In the genomic region with DNA sequence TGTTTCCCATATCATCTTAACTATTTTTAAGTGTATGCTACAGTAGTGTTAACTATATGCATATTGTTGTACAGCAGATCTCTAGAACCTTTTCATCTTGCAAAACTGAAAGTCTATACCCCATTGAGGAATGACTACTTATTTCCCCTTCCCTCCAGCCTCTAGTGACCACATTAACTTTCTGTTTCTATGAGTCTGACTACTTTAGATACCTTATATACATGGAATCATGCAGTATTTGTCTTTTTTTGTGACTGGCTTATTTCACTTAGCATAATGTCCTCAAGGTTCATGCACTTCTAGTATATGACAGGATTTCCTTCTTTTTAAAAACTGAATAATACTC, we compare ENCODE assay signal across 13 cellular contexts.
DNase-seq lines count a peak whose midpoint lies in the region; ATAC-seq lines count a peak whose summit lies in the region.
"Had no signal": no experiment of that assay in that cellular context is flagged by ENCODE, and none has a peak within 500 bp of the region (broad histone marks: within the 10 kb centered on the region; RNA-seq: fewer than 3 reads in every experiment).

No MANE protein-coding gene starts in this region.

- DNase-seq in cerebellar cortex (ENCODE audit: low spot score) (no peak), NCI-H1930 (lab: John Stamatoyannopoulos, UW) (no peak), DMS153 treated with DMSO at 0.1 percent for 48 hours (lab: John Stamatoyannopoulos, UW; ENCODE audit: unreplicated experiment) (no peak), posterior vena cava (ENCODE audit: low spot score) (no peak)
- DNase-seq: activated CD4-positive, alpha-beta T cell treated with anti-CD3 and anti-CD28 coated beads for 4 hours; GOT3; naive B cell; NCI-H1048; tibial artery had no signal

- intact Hi-C loops in posterior vena cava (cut with DNase I), result no loop called here

- H3K9me3 Mint-ChIP-seq in T-helper 1 cell treated with Interleukin-12 subunit alpha and Interleukin-12 subunit beta and Interleukin-4 antibody, amounts not matched to agents 30 μg/mL and 1 μg/mL, for 36 hours, result peaks cover 28% of the 10 kb centered on the region

- ATAC-seq in GM18519 (IDR thresholded peaks at IDR 0.05; ENCODE audit: low FRiP score, unreplicated experiment) (peak; percentile 100), GM19467 (IDR thresholded peaks at IDR 0.05; ENCODE audit: unreplicated experiment) (peak; percentile 97), HG03025 (IDR thresholded peaks at IDR 0.05; ENCODE audit: low FRiP score, unreplicated experiment) (peak; percentile 98)

- H3K36me3 Mint-ChIP-seq in T-helper 1 cell treated with Interleukin-12 subunit alpha and Interleukin-12 subunit beta and Interleukin-4 antibody, amounts not matched to agents 30 μg/mL and 1 μg/mL, for 36 hours (ENCODE audit: low read depth), result peaks cover 22% of the 10 kb centered on the region

- H3K4me1 Mint-ChIP-seq in T-helper 1 cell treated with Interleukin-12 subunit alpha and Interleukin-12 subunit beta and Interleukin-4 antibody, amounts not matched to agents 30 μg/mL and 1 μg/mL, for 36 hours (ENCODE audit: low read depth), result peaks cover 15% of the 10 kb centered on the region

- H3K27ac Mint-ChIP-seq in T-helper 1 cell treated with Interleukin-12 subunit alpha and Interleukin-12 subunit beta and Interleukin-4 antibody, amounts not matched to agents 30 μg/mL and 1 μg/mL, for 36 hours, result peak overlapping the region; percentile 15
- H3K27ac Mint-ChIP-seq: naive B cell had no signal

- no peak overlapping the region for H3K4me3 Mint-ChIP-seq in T-helper 1 cell treated with Interleukin-12 subunit alpha and Interleukin-12 subunit beta and Interleukin-4 antibody, amounts not matched to agents 30 μg/mL and 1 μg/mL, for 36 hours
- H3K4me3 Mint-ChIP-seq: naive B cell had no signal

- peaks cover 8% of the 10 kb centered on the region for H3K27me3 Mint-ChIP-seq in T-helper 1 cell treated with Interleukin-12 subunit alpha and Interleukin-12 subunit beta and Interleukin-4 antibody, amounts not matched to agents 30 μg/mL and 1 μg/mL, for 36 hours (ENCODE audit: low read depth)
